In genomic region chr4:8159522-8160232, GRCh38 we compare ENCODE assay signal across 8 cellular contexts. TPM values are rescaled to one million over a fixed set of nuclear protein-coding genes. Genes with fewer than 3 reads are reported as not detected.
DNase-seq lines count a peak whose midpoint lies in the region; ATAC-seq and TF ChIP-seq lines count a peak whose summit lies in the region.

No MANE protein-coding gene starts in this region.

- peak overlapping the region; percentile 83 for H3K4me3 Mint-ChIP-seq in CD4-positive, alpha-beta T cell
- H3K4me3 Mint-ChIP-seq in effector memory CD8-positive, alpha-beta T cell = peak overlapping the region; percentile 99 to 100
- H3K4me3 Mint-ChIP-seq in neural crest cell = peak overlapping the region; percentile 79

- peaks cover 5% of the 10 kb centered on the region for H3K36me3 Mint-ChIP-seq in CD4-positive, alpha-beta T cell (ENCODE audit: low read depth)
- H3K36me3 Mint-ChIP-seq in effector memory CD8-positive, alpha-beta T cell (ENCODE audit: insufficient read depth) = peaks cover 6% of the 10 kb centered on the region
- no peaks in the 10 kb centered on the region for H3K36me3 Mint-ChIP-seq in neural crest cell (ENCODE audit: low read depth)

- H2AFZ ChIP-seq in MM.1S (ENCODE audit: low read length) = peak overlapping the region; percentile 98

- H3K27me3 ChIP-seq in CD4-positive, alpha-beta T cell (ENCODE audit: control insufficient read depth, insufficient read depth, low read length) = no peaks in the 10 kb centered on the region
- H3K27me3 ChIP-seq in MM.1S (replicated peaks; ENCODE audit: insufficient read depth, low read length) = peaks cover 40% of the 10 kb centered on the region

- peaks cover 18% of the 10 kb centered on the region for H3K4me1 Mint-ChIP-seq in CD4-positive, alpha-beta T cell (ENCODE audit: low read depth)
- peaks cover 17 to 18% of the 10 kb centered on the region in 2 donors for H3K4me1 Mint-ChIP-seq in effector memory CD8-positive, alpha-beta T cell (ENCODE audit: low read depth in 2 of 2)
- peaks cover 15% of the 10 kb centered on the region for H3K4me1 Mint-ChIP-seq in neural crest cell

- H3K79me2 ChIP-seq in MM.1S (ENCODE audit: low read length) = no peaks in the 10 kb centered on the region

- no peaks in the 10 kb centered on the region for H3K27me3 Mint-ChIP-seq in CD4-positive, alpha-beta T cell
- no peaks in the 10 kb centered on the region for H3K27me3 Mint-ChIP-seq in effector memory CD8-positive, alpha-beta T cell
- peaks cover 41% of the 10 kb centered on the region for H3K27me3 Mint-ChIP-seq in neural crest cell (ENCODE audit: low read depth)

- H3K27ac ChIP-seq in CD4-positive, alpha-beta T cell (ENCODE audit: low read depth, low read length) = no peak overlapping the region
- no peak overlapping the region for H3K27ac ChIP-seq in MM.1S (ENCODE audit: low read length)

- H3K4me1 ChIP-seq in MM.1S (ENCODE audit: low read length) = peaks cover 15% of the 10 kb centered on the region

- H4K20me1 ChIP-seq in MM.1S (ENCODE audit: insufficient read depth, low read length) = no peaks in the 10 kb centered on the region

- ATAC-seq in CD4-positive, alpha-beta T cell (ENCODE audit: poor library complexity) = no peak
- no peak for ATAC-seq in effector memory CD8-positive, alpha-beta T cell (replicated peaks)
- no peak for ATAC-seq in GM21619 (IDR thresholded peaks at IDR 0.05; ENCODE audit: unreplicated experiment)

- H3K9ac ChIP-seq in MM.1S (ENCODE audit: low read length) = peak overlapping the region; percentile 50; the same call in 1 of the 2 replicates

- no peaks in the 10 kb centered on the region for H3K9me3 ChIP-seq in CD4-positive, alpha-beta T cell (ENCODE audit: control insufficient read depth, low read length)
- H3K9me3 ChIP-seq in MM.1S (replicated peaks; ENCODE audit: insufficient read depth, low read length) = no peaks in the 10 kb centered on the region

- H3K4me2 ChIP-seq in MM.1S (ENCODE audit: low read depth, low read length) = peak overlapping the region; percentile 99

- no peak for TF ChIP-seq CTCF in CD4-positive, alpha-beta T cell (IDR thresholded peaks at IDR 0.05)
- TF ChIP-seq CTCF in MM.1S (IDR thresholded peaks at IDR 0.05; ENCODE audit: low read length) (no peak), neural crest cell (conservative IDR thresholded peaks at IDR 0.05) (no peak)

- POLR2A ChIA-PET in CD4-positive, alpha-beta T cell (lab: Charles Lee) = interaction anchor here (0.6 to 3.4 kb wide), 4 partner anchors 40 to 269 kb away, joined by 3 to 20 read pairs (median 4); partner anchors contain the start of gene SH3TC1

- no peaks in the 10 kb centered on the region for H3K9me3 Mint-ChIP-seq in CD4-positive, alpha-beta T cell
- H3K9me3 Mint-ChIP-seq in effector memory CD8-positive, alpha-beta T cell = no peaks in the 10 kb centered on the region
- no peaks in the 10 kb centered on the region for H3K9me3 Mint-ChIP-seq in neural crest cell

- DNase-seq in CD4-positive, alpha-beta T cell = no peak
- DNase-seq in MM.1S (no peak), neural crest cell (ENCODE audit: low read depth, low spot score) (no peak), dedifferentiated amniotic fluid mesenchymal stem cell (ENCODE audit: extremely low spot score) (no peak), Ammon's horn (ENCODE audit: low spot score) (no peak), GOT3 (lab: John Stamatoyannopoulos, UW) (no peak)
- DNase-seq in effector memory CD8-positive, alpha-beta T cell = no peak

- no peaks in the 10 kb centered on the region for H3K9me2 ChIP-seq in MM.1S (replicated peaks; ENCODE audit: insufficient read depth, low read length)

- peak overlapping the region; percentile 86 for H3K4me3 ChIP-seq in MM.1S (ENCODE audit: low read length)

- H3K36me3 ChIP-seq in MM.1S (replicated peaks; ENCODE audit: insufficient read depth, low read length) = no peaks in the 10 kb centered on the region

- intact Hi-C loops in CD4-positive, alpha-beta T cell (cut with DNase I, micrococcal nuclease) = loop anchor here (2.0 to 5.0 kb wide), 6 partner anchors 37 to 1887 kb away; partner anchors contain the start of genes ACOX3 (in 2 of the 2), TRMT44 (in 2 of the 2) and AFAP1 (in 1 of the 2)

- H3K27ac Mint-ChIP-seq in CD4-positive, alpha-beta T cell = peak overlapping the region; percentile 20
- H3K27ac Mint-ChIP-seq in effector memory CD8-positive, alpha-beta T cell = no peak overlapping the region
- H3K27ac Mint-ChIP-seq in neural crest cell (ENCODE audit: unreplicated experiment) = no peak overlapping the region

- CTCF ChIA-PET in CD4-positive, alpha-beta T cell (lab: Charles Lee) = interaction anchor here (0.5 to 2.3 kb wide), 3 partner anchors 17 to 1211 kb away, joined by 3 to 10 read pairs (median 3); no protein-coding TSS in a partner anchor

- peaks cover 11% of the 10 kb centered on the region for H3F3A ChIP-seq in MM.1S (ENCODE audit: insufficient read depth, low read length)

RNA-seq across cellular contexts. Expression of gene ABLIM2, which starts 1.1 kb away (rescaled TPM):
- 1 to 10 TPM; 2.5 to 2.7 TPM for total RNA-seq in CD4-positive, alpha-beta T cell
- total RNA-seq in neural crest cell = 3.8 and 6.8 TPM in 2 replicates

RNA-seq across cellular contexts. Expression of gene SH3TC1, which starts 39.4 kb away (rescaled TPM):
- total RNA-seq in CD4-positive, alpha-beta T cell = 100 to 1,000 TPM; 119 to 127 TPM
- 2.5 and 2.7 TPM in 2 replicates for total RNA-seq in neural crest cell

Comparison
In these comparisons a context has a peak if more than half of its experiments do, and no peak if none do; other contexts are left out.
1. RNA of gene SH3TC1, which starts 39.4 kb away (total RNA-seq): 119 to 127 TPM in CD4-positive, alpha-beta T cell; 2.5 to 2.7 TPM in neural crest cell; every median in the first group is over 10 times any median in the second.
2. Peak in every context shown above with its lines, with median percentiles within 50 percentile points of each other: H3K4me3 Mint-ChIP-seq.